Comparison of ENCODE assay signal across 1 cellular context in the genomic region with DNA sequence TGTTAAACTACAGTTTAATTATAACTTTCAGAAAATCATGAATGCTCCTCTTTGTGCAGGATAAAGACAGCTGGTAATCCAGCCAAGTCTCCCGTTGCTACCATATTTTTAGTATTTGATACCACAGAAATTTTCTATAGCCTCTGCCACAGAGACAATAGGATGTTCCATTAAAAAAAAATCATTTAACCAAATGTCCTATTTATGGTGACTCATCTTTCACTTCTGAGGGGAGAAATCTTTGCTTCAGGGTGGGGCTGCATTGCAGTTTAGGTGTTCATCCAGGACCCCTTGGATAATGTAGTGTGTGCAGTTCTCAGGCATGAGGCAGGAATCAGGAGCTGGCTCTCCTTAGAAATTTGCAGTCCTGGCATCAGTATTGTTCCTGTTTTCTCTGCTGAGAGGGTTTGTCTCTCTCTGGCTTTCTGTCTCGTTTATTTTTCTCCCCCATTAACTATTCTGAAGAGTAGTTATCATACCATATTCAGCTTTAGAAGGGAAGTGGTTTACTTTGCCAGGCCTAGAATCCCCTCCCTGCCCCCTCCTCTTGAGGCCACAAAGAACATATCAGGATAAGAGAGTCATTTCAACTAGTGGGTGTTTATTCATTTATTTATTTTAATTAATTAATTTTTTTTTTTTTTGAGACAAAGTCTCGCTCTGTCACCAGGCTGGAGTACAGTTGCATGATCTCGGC.
TF ChIP-seq lines count a peak whose summit lies in the region.

No MANE protein-coding gene starts in this region.

TF ChIP-seq in K562, 482 proteins besides CTCF, POLR2A, EP300 and RAD21:
- peak in 1 of 2 experiments; percentile 25; a peak in 1 of 4 replicates for TF ChIP-seq MNT (conservative IDR thresholded peaks at IDR 0.05)
- no peak for TF ChIP-seq HDAC2 (IDR thresholded peaks at IDR 0.05)
- TF ChIP-seq, protein P1, sequence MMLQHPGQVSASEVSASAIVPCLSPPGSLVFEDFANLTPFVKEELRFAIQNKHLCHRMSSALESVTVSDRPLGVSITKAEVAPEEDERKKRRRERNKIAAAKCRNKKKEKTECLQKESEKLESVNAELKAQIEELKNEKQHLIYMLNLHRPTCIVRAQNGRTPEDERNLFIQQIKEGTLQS (IDR thresholded peaks at IDR 0.05) = peak; percentile 49; the same call in 1 of the 2 replicates
- TF ChIP-seq, protein P1 (CRISPR knock-in tag; conservative IDR thresholded peaks at IDR 0.05) = no peak
- no peak for TF ChIP-seq PRPF4 (IDR thresholded peaks at IDR 0.05; ENCODE audit: insufficient read depth, low read depth, low read length, poor library complexity, severe bottlenecking)
TF ChIP-seq in K562: peak in this region for 2.
